ENCODE assay signal across 27 cellular contexts in the genomic region with DNA sequence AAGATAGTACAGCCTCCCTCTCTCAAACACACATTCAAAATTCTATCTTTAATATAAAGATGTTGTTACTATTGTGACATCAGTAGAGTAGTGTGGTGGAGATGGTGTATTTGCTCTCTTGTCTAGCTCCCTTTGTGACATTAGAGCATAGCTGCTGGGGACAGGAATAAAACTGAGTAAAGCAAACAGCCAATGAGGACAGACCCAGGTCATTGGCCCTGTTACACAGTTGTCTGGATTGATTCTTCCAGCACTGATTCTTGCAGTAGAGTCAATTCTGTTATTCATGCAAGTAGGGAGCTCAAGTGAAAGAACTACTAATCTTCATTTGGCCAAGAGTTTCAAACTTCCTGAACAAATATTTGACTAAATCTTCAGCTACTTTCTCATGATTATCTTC.
DNase-seq lines count a peak whose midpoint lies in the region; ATAC-seq, FAIRE-seq and TF ChIP-seq lines count a peak whose summit lies in the region.
"Had no signal": no experiment of that assay in that cellular context is flagged by ENCODE, and none has a peak within 500 bp of the region (broad histone marks: within the 10 kb centered on the region; RNA-seq: fewer than 3 reads in every experiment).

No MANE protein-coding gene starts in this region.

- intact Hi-C loops in HepG2 (cut with micrococcal nuclease; ENCODE audit: unreplicated experiment) (no loop called here), right lobe of liver (cut with DNase I) (no loop called here), kidney (cut with DNase I) (no loop called here)

- H2AFZ ChIP-seq in HepG2 (ENCODE audit: low read length): no peak overlapping the region

- no peaks in the 10 kb centered on the region; the same call in 1 of the 2 replicates for H4K20me1 ChIP-seq in HepG2 (ENCODE audit: insufficient read depth, low read length)
- H4K20me1 ChIP-seq: BLaER1 had no signal

- no TSS peak for BruUV-seq in HepG2 (replicated peaks; lab: Mats Ljungman, UMichigan)

- CTCF ChIA-PET in HepG2 (lab: Yijun Ruan, JAX; ENCODE audit: low intra/inter-chr PET ratio, low total read pairs): no interaction called here

- H3K9ac ChIP-seq in HepG2 (ENCODE audit: insufficient read depth, low read depth, low read length) (no peak overlapping the region), kidney (ENCODE audit: low read length in 2 of 2) (no peak overlapping the region)
- H3K9ac ChIP-seq: BLaER1 had no signal

- no peaks in the 10 kb centered on the region for H3K79me2 ChIP-seq in HepG2 (ENCODE audit: insufficient read depth, low read length)

- FAIRE-seq in HepG2 (lab: Jason Lieb, UNC) (peak; percentile 59), kidney (lab: Jason Lieb, UNC) (no peak)
- FAIRE-seq: GM12878, GM12892, GM18507 had no signal

- TF ChIP-seq EP300 in HepG2 (IDR thresholded peaks at IDR 0.05; ENCODE audit: low read depth in 2 of 2, low read length in 2 of 2) (no peak), HepG2 (CRISPR knock-in tag; IDR thresholded peaks at IDR 0.05; ENCODE audit: borderline replicate concordance) (no peak)

- no peaks in the 10 kb centered on the region for H3K9me3 ChIP-seq in HepG2 (ENCODE audit: low read length)
- H3K9me3 ChIP-seq in right lobe of liver: no peaks in the 10 kb centered on the region
- no peaks in the 10 kb centered on the region for H3K9me3 ChIP-seq in kidney (ENCODE audit: control insufficient read depth in 1 of 2, low read length in 2 of 2)
- H3K9me3 ChIP-seq: BE2C, BLaER1 had no signal

- H3K4me1 ChIP-seq in HepG2 (ENCODE audit: insufficient read depth, low read length) (peaks cover 28% of the 10 kb centered on the region), right lobe of liver (peaks cover 0 to 11% (median 4%) of the 10 kb centered on the region in 4 donors), kidney (ENCODE audit: control insufficient read depth in 1 of 2, insufficient read depth in 1 of 2, low read depth in 1 of 2, low read length in 2 of 2) (no peaks in the 10 kb centered on the region)
- H3K4me1 ChIP-seq: BE2C had no signal

- peak; percentile 36 for DNase-seq in DMS53 (lab: John Stamatoyannopoulos, UW)
- DNase-seq in DMS53 treated with DMSO at 0.1 percent for 48 hours (lab: John Stamatoyannopoulos, UW; ENCODE audit: unreplicated experiment): no peak
- DNase-seq in HuH-7 (ENCODE audit: low spot score): peak; percentile 20
- DNase-seq in HepG2 (ENCODE audit: low spot score): no peak
- peak in 1 of 3 donors; percentile 71 for DNase-seq in right lobe of liver
- no peak for DNase-seq in kidney
- DNase-seq in NCI-H1092 treated with DMSO at 0.1 percent for 48 hours (lab: John Stamatoyannopoulos, UW): no peak
- no peak for DNase-seq in H7
- DNase-seq: ACHN; BE2C; C1 segment of cervical spinal cord; Calu3; CD4-positive, alpha-beta memory T cell; CD4-positive, CD25-positive, alpha-beta regulatory T cell; CD8-positive, alpha-beta memory T cell; COR-L47; DMS 273 treated with DMSO at 0.1 percent for 48 hours; DMS153; DMS79; DND-41; EL; GDM1 had no signal

- ATAC-seq in HepG2 (peak; percentile 43), right lobe of liver (peak; percentile 87 to 95 (median 90))
- ATAC-seq: GM12878 had no signal

- in situ Hi-C loops in HepG2 (cut with HindIII; ENCODE audit: extremely low pct_ligation_motif_present, low pct_unique_long_range_greater_than_20kb): no loop called here

- H3K27me3 ChIP-seq in HepG2 (ENCODE audit: control insufficient read depth in 1 of 2, insufficient read depth in 2 of 2, low read length in 2 of 2): no peaks in the 10 kb centered on the region
- H3K27me3 ChIP-seq in right lobe of liver: no peaks in the 10 kb centered on the region
- no peaks in the 10 kb centered on the region for H3K27me3 ChIP-seq in H7 (ENCODE audit: control insufficient read depth, insufficient read depth, low read length)
- H3K27me3 ChIP-seq: BE2C, BLaER1 had no signal

- TF ChIP-seq RAD21 in HepG2 (CRISPR knock-in tag; IDR thresholded peaks at IDR 0.05): no peak

- TF ChIP-seq POLR2A in HepG2 (IDR thresholded peaks at IDR 0.05; ENCODE audit: insufficient read depth in 1 of 2, low read depth in 2 of 2, low read length in 2 of 2) (no peak), right lobe of liver (IDR thresholded peaks at IDR 0.05) (peak; percentile 55)

- H3K4me3 ChIP-seq in HepG2 (replicated peaks in 1 of 3; ENCODE audit: insufficient read depth in 1 of 3, low read depth in 2 of 3, low read length in 3 of 3): 0 out of 6 replicates have a peak overlapping the region, but pooled peaks of 1 of the 3 experiments have one; percentile 38
- H3K4me3 ChIP-seq in right lobe of liver: peak overlapping the region in 2 of 3 donors; percentile 37 to 53
- H3K4me3 ChIP-seq in kidney (ENCODE audit: low read length in 2 of 2): peak overlapping the region in 1 of 2 donors; percentile 7
- no peak overlapping the region for H3K4me3 ChIP-seq in H7 (ENCODE audit: insufficient read depth, low read depth, low read length)
- H3K4me3 ChIP-seq: BLaER1, GM12878 had no signal

- H3K36me3 ChIP-seq in HepG2 (replicated peaks in 1 of 2; ENCODE audit: control insufficient read depth in 1 of 2, insufficient read depth in 2 of 2, low read length in 2 of 2) (no peaks in the 10 kb centered on the region), right lobe of liver (no peaks in the 10 kb centered on the region), kidney (ENCODE audit: control insufficient read depth in 1 of 2, insufficient read depth in 2 of 2, low read length in 2 of 2) (no peaks in the 10 kb centered on the region), H7 (replicated peaks; ENCODE audit: control insufficient read depth, insufficient read depth, low read length) (peaks cover 3% of the 10 kb centered on the region; the same call in 1 of the 2 replicates)
- H3K36me3 ChIP-seq: BE2C, BLaER1 had no signal

- POLR2A ChIA-PET in HepG2 (lab: Yijun Ruan, JAX): interaction anchor here (0.9 to 2.4 kb wide), 3 partner anchors 20 to 161 kb away, joined by 3 to 5 read pairs (median 3); no protein-coding TSS in a partner anchor

- H3K27ac ChIP-seq in HepG2 (ENCODE audit: extremely low read length, insufficient read depth, low read length) (no peak overlapping the region), right lobe of liver (peak overlapping the region; percentile 51 to 91 (median 74)), kidney (ENCODE audit: low read depth in 2 of 2, low read length in 2 of 2) (no peak overlapping the region)
- H3K27ac ChIP-seq: 22Rv1, BLaER1 had no signal

- H3K4me2 ChIP-seq in HepG2 (ENCODE audit: low read depth, low read length): peak overlapping the region; percentile 85
- H3K4me2 ChIP-seq: BLaER1 had no signal

- TF ChIP-seq CTCF in HepG2 (CRISPR knock-in tag; IDR thresholded peaks at IDR 0.05) (no peak), right lobe of liver (IDR thresholded peaks at IDR 0.05) (no peak), kidney (IDR thresholded peaks at IDR 0.05; ENCODE audit: borderline replicate concordance, extremely low read depth, insufficient read depth) (no peak)

TF ChIP-seq in HepG2, 621 proteins besides CTCF, POLR2A, EP300 and RAD21:
- TF ChIP-seq ZBTB8A (CRISPR knock-in tag; IDR thresholded peaks at IDR 0.05; ENCODE audit: borderline replicate concordance, low read depth) (no peak), SIX4 (CRISPR knock-in tag; IDR thresholded peaks at IDR 0.05) (no peak), CSRNP2 (CRISPR knock-in tag; conservative IDR thresholded peaks at IDR 0.05; ENCODE audit: low read depth) (no peak), KDM1A (CRISPR knock-in tag; IDR thresholded peaks at IDR 0.05) (no peak)

Comparison
In these comparisons a context has a peak if more than half of its experiments do, and no peak if none do; other contexts are left out.
1. DNase-seq: peak in DMS53 (single experiment) and HuH-7 (single experiment); none in DMS53 treated with DMSO at 0.1 percent for 48 hours (single experiment), HepG2 (single experiment), kidney (single experiment), NCI-H1092 treated with DMSO at 0.1 percent for 48 hours (single experiment) and H7 (single experiment).
2. H3K27ac ChIP-seq: peak in right lobe of liver (3 of 3); none in HepG2 (single experiment) and kidney (0 of 2).